ENCODE assay signal across 1 cellular context in genomic region chr5:33474931-33475499, GRCh38.
TF ChIP-seq lines count a peak whose summit lies in the region.

No MANE protein-coding gene starts in this region.

TF ChIP-seq in K562, 482 proteins besides CTCF, POLR2A, EP300 and RAD21 (continued from another document and continues in another):
- TF ChIP-seq THAP7 (CRISPR knock-in tag; IDR thresholded peaks at IDR 0.05) (no peak), CSDE1 (IDR thresholded peaks at IDR 0.05) (no peak), STAT5A (IDR thresholded peaks at IDR 0.05; ENCODE audit: borderline replicate concordance, low read length) (peak; percentile 35; the same call in 1 of the 2 replicates), CBX5 (IDR thresholded peaks at IDR 0.05; ENCODE audit: borderline replicate concordance, low read depth) (no peak), DNMT1 (IDR thresholded peaks at IDR 0.05) (no peak), ZSCAN32 (CRISPR knock-in tag; IDR thresholded peaks at IDR 0.05) (no peak), SNRNP70 (optimal IDR thresholded peaks at IDR 0.05; ENCODE audit: low read depth, low read length) (no peak), DEAF1 (CRISPR knock-in tag; IDR thresholded peaks at IDR 0.05) (no peak), PTBP1 (IDR thresholded peaks at IDR 0.05; ENCODE audit: low read depth, low read length) (no peak), NR2C2 (CRISPR knock-in tag; IDR thresholded peaks at IDR 0.05) (no peak), NR2C2 (tag; IDR thresholded peaks at IDR 0.05) (no peak), CBFA2T3 (IDR thresholded peaks at IDR 0.05) (peak; percentile 91), MEIS2 (IDR thresholded peaks at IDR 0.05; ENCODE audit: partially characterized antibody) (peak; percentile 92), ZKSCAN8 (CRISPR knock-in tag; IDR thresholded peaks at IDR 0.05) (no peak), NCOA4 (IDR thresholded peaks at IDR 0.05; ENCODE audit: partially characterized antibody) (no peak), TARDBP (IDR thresholded peaks at IDR 0.05) (no peak), KAT7 (CRISPR knock-in tag; IDR thresholded peaks at IDR 0.05; ENCODE audit: borderline replicate concordance) (no peak), IRF2 (CRISPR knock-in tag; IDR thresholded peaks at IDR 0.05) (no peak), RBM34 (IDR thresholded peaks at IDR 0.05; ENCODE audit: borderline replicate concordance, insufficient read depth, low read length) (no peak), E2F4 (CRISPR knock-in tag; IDR thresholded peaks at IDR 0.05; ENCODE audit: low read depth) (no peak), E2F3 (CRISPR knock-in tag; IDR thresholded peaks at IDR 0.05) (no peak), TRIM28 (IDR thresholded peaks at IDR 0.05) (no peak), HDAC6 (IDR thresholded peaks at IDR 0.05; ENCODE audit: low read depth, low read length) (no peak), IRF9 (tag; IDR thresholded peaks at IDR 0.05) (no peak), HINFP (tag; conservative IDR thresholded peaks at IDR 0.05; ENCODE audit: low read depth) (no peak), SMAD4 (CRISPR knock-in tag; conservative IDR thresholded peaks at IDR 0.05) (0 out of 2 replicates have a peak, but pooled peaks have one; percentile 29), TAL1 (IDR thresholded peaks at IDR 0.05) (peak; percentile 88), YY1 (IDR thresholded peaks at IDR 0.05; ENCODE audit: borderline replicate concordance in 1 of 3, control insufficient read depth in 1 of 3, extremely low read depth in 1 of 3, insufficient read depth in 3 of 3, insufficient read length in 1 of 3, insufficient replicate concordance in 2 of 3, low read depth in 1 of 3, low read length in 2 of 3) (no peak), POLR2H (tag; IDR thresholded peaks at IDR 0.05; ENCODE audit: low read depth) (no peak), ZNF133 (CRISPR knock-in tag; IDR thresholded peaks at IDR 0.05) (no peak), HNRNPUL1 (IDR thresholded peaks at IDR 0.05; ENCODE audit: low read length) (no peak), ETV5 (CRISPR knock-in tag; IDR thresholded peaks at IDR 0.05; ENCODE audit: low read depth) (no peak), KLF6 (CRISPR knock-in tag; IDR thresholded peaks at IDR 0.05; ENCODE audit: borderline replicate concordance) (no peak), ELK3 (CRISPR knock-in tag; IDR thresholded peaks at IDR 0.05) (no peak), ZNF644 (tag; IDR thresholded peaks at IDR 0.05; ENCODE audit: low read depth) (0 out of 2 replicates have a peak, but pooled peaks have one; percentile 49), DACH1 (IDR thresholded peaks at IDR 0.05; ENCODE audit: partially characterized antibody) (no peak), RERE (CRISPR knock-in tag; IDR thresholded peaks at IDR 0.05; ENCODE audit: borderline replicate concordance) (no peak), MTF1 (CRISPR knock-in tag; IDR thresholded peaks at IDR 0.05; ENCODE audit: borderline replicate concordance) (no peak), YBX1 (IDR thresholded peaks at IDR 0.05) (no peak), ZBTB40 (IDR thresholded peaks at IDR 0.05) (no peak), ZBTB40 (CRISPR knock-in tag; IDR thresholded peaks at IDR 0.05) (no peak), IFI16 (CRISPR knock-in tag; IDR thresholded peaks at IDR 0.05) (no peak), ZNF143 (CRISPR knock-in tag; IDR thresholded peaks at IDR 0.05) (no peak), CGGBP1 (CRISPR knock-in tag; IDR thresholded peaks at IDR 0.05) (no peak)
